Comparison of ENCODE assay signal across 13 cellular contexts in genomic region chr16:27232875-27233605, GRCh38. TPM values are rescaled to one million over a fixed set of nuclear protein-coding genes. Genes with fewer than 3 reads are reported as not detected.
DNase-seq lines count a peak whose midpoint lies in the region; ATAC-seq, FAIRE-seq and TF ChIP-seq lines count a peak whose summit lies in the region.
"Had no signal": no experiment of that assay in that cellular context is flagged by ENCODE, and none has a peak within 500 bp of the region (broad histone marks: within the 10 kb centered on the region; RNA-seq: fewer than 3 reads in every experiment).

No MANE protein-coding gene starts in this region.

- H3K79me2 ChIP-seq in OCI-LY1 (ENCODE audit: insufficient read depth, low read length): no peaks in the 10 kb centered on the region

- no peaks in the 10 kb centered on the region for H3K9me3 Mint-ChIP-seq in activated T-cell treated with anti-CD3 and anti-CD28 coated beads, Interleukin-2, amount 50 U/mL, for 24 hours
- H3K9me3 Mint-ChIP-seq: memory B cell had no signal

- 34 to 72% (median 60%) methylated on average over 14 of the region's 14 CpGs for WGBS in small intestine, 3 donors

- ATAC-seq in GM19467 (IDR thresholded peaks at IDR 0.05; ENCODE audit: unreplicated experiment): no peak
- ATAC-seq: pancreas had no signal

- H3K4me1 ChIP-seq in OCI-LY1 (ENCODE audit: insufficient read depth, low read length, severe bottlenecking) (peaks cover 99% of the 10 kb centered on the region), colonic mucosa (peaks cover 33% of the 10 kb centered on the region), small intestine (ENCODE audit: control insufficient read depth in 2 of 2, insufficient read depth in 1 of 2, low read depth in 1 of 2, low read length in 1 of 2) (peaks cover 13 to 19% of the 10 kb centered on the region in 2 donors)

- peak overlapping the region; percentile 100 for H3K27ac Mint-ChIP-seq in activated T-cell treated with anti-CD3 and anti-CD28 coated beads, Interleukin-2, amount 50 U/mL, for 24 hours

- FAIRE-seq in small intestine (lab: Jason Lieb, UNC): no peak
- FAIRE-seq: pancreas had no signal

- peaks cover 14% of the 10 kb centered on the region for H3F3A ChIP-seq in OCI-LY1 (ENCODE audit: insufficient read depth, low read length)

- H3K4me1 Mint-ChIP-seq in activated T-cell treated with anti-CD3 and anti-CD28 coated beads, Interleukin-2, amount 50 U/mL, for 24 hours (ENCODE audit: low read depth): peaks cover 88% of the 10 kb centered on the region

- peak overlapping the region; percentile 69 for H3K4me3 Mint-ChIP-seq in activated T-cell treated with anti-CD3 and anti-CD28 coated beads, Interleukin-2, amount 50 U/mL, for 24 hours
- H3K4me3 Mint-ChIP-seq: memory B cell had no signal

- peak overlapping the region; percentile 54 for H3K4me2 ChIP-seq in OCI-LY1 (ENCODE audit: low read length)

- H3K9ac ChIP-seq in OCI-LY1 (ENCODE audit: low read length) (peak overlapping the region; percentile 68), colonic mucosa (ENCODE audit: low read depth in 2 of 2, low read length in 2 of 2) (peak overlapping the region in 1 of 2 donors; percentile 60)

- H3K27ac ChIP-seq in OCI-LY1 (ENCODE audit: low read depth, low read length, poor library complexity, severe bottlenecking) (peak overlapping the region; percentile 98), colonic mucosa (peak overlapping the region; percentile 28), small intestine (ENCODE audit: low read depth in 1 of 2, low read length in 1 of 2) (peak overlapping the region; percentile 75 to 76)
- H3K27ac ChIP-seq: pancreas had no signal

- H2AFZ ChIP-seq in OCI-LY1 (ENCODE audit: low read length): no peak overlapping the region

- no peaks in the 10 kb centered on the region for H4K20me1 ChIP-seq in OCI-LY1 (ENCODE audit: insufficient read depth, low read length)

- intact Hi-C loops in colonic mucosa (cut with DNase I): loop anchor here (5.0 kb wide), 1 partner anchor 134 kb away; no protein-coding TSS in a partner anchor

- H3K27me3 ChIP-seq in OCI-LY1 (ENCODE audit: insufficient read depth, low read length) (no peaks in the 10 kb centered on the region), colonic mucosa (no peaks in the 10 kb centered on the region), small intestine (ENCODE audit: control insufficient read depth in 2 of 2, insufficient read depth in 2 of 2, low read length in 2 of 2) (no peaks in the 10 kb centered on the region)
- H3K27me3 ChIP-seq: pancreas had no signal

- H3K9me3 ChIP-seq in OCI-LY1 (ENCODE audit: low read length) (no peaks in the 10 kb centered on the region), colonic mucosa (no peaks in the 10 kb centered on the region), small intestine (ENCODE audit: control insufficient read depth, low read depth) (no peaks in the 10 kb centered on the region)
- H3K9me3 ChIP-seq: pancreas had no signal

- H3K4me3 ChIP-seq in OCI-LY1 (ENCODE audit: low read depth, low read length, poor library complexity, severe bottlenecking) (peak overlapping the region; percentile 31), colonic mucosa (no peak overlapping the region), small intestine (ENCODE audit: low read depth in 1 of 2, low read length in 2 of 2) (no peak overlapping the region)
- H3K4me3 ChIP-seq: coronary artery, pancreas had no signal

- H3K36me3 Mint-ChIP-seq in activated T-cell treated with anti-CD3 and anti-CD28 coated beads, Interleukin-2, amount 50 U/mL, for 24 hours (ENCODE audit: low read depth): peaks cover 74% of the 10 kb centered on the region

- DNase-seq in activated T-cell treated with anti-CD3 and anti-CD28 coated beads, Interleukin-2, amount 50 U/mL, for 24 hours: no peak
- no peak for DNase-seq in activated T-cell treated with anti-CD3 and anti-CD28 coated beads, Interleukin-2, amount 50 U/mL, for 48 hours
- DNase-seq in colonic mucosa (no peak), small intestine (no peak), COLO668 (lab: John Stamatoyannopoulos, UW; ENCODE audit: unreplicated experiment) (no peak), NCI-H2171 treated with DMSO at 0.1 percent for 48 hours (lab: John Stamatoyannopoulos, UW) (no peak)
- DNase-seq: activated CD4-positive, alpha-beta T cell treated with anti-CD3 and anti-CD28 coated beads for 1 hour; NK-92 treated with Interleukin-12 subunit alpha and Interleukin-12 subunit beta, amount 100 ng/mL, for 24 hours had no signal

- TF ChIP-seq CTCF in OCI-LY1 (IDR thresholded peaks at IDR 0.05; ENCODE audit: low read length) (no peak), colonic mucosa (IDR thresholded peaks at IDR 0.05) (no peak)

- H3K36me3 ChIP-seq in OCI-LY1 (ENCODE audit: insufficient read depth, low read length): peaks cover 15% of the 10 kb centered on the region
- H3K36me3 ChIP-seq in colonic mucosa: no peaks in the 10 kb centered on the region
- H3K36me3 ChIP-seq in small intestine (ENCODE audit: control insufficient read depth in 2 of 2, insufficient read depth in 2 of 2, low read length in 2 of 2): no peaks in the 10 kb centered on the region

- no peaks in the 10 kb centered on the region for H3K9me2 ChIP-seq in OCI-LY1 (ENCODE audit: low read depth, low read length)

- H3K27me3 Mint-ChIP-seq in activated T-cell treated with anti-CD3 and anti-CD28 coated beads, Interleukin-2, amount 50 U/mL, for 24 hours: no peaks in the 10 kb centered on the region
- H3K27me3 Mint-ChIP-seq: memory B cell had no signal

RNA-seq across cellular contexts. Expression of gene KDM8, which starts 29.7 kb away (rescaled TPM):
- total RNA-seq in colonic mucosa: 1 to 10 TPM; 5.2 to 7.1 TPM
- 100 to 1,000 TPM in 1 of 3 donors, 10 to 100 TPM in 1, 1 to 10 TPM in 1; 8.7 to 117 (median 67.6) TPM for polyA plus RNA-seq in small intestine

RNA-seq across cellular contexts. Expression of gene NSMCE1, which starts 35.5 kb away (rescaled TPM):
- 10 to 100 TPM; 37.6 to 58.2 TPM for total RNA-seq in colonic mucosa
- polyA plus RNA-seq in small intestine: 10 to 100 TPM; 37.8 to 66.1 (median 42.7) TPM

Comparison
In these comparisons a context has a peak if more than half of its experiments do, and no peak if none do; other contexts are left out.
1. H3K27ac ChIP-seq: peak in every context shown above with its lines; median percentile 98 in OCI-LY1; 76 in small intestine; 28 in colonic mucosa.